In the genomic region with DNA sequence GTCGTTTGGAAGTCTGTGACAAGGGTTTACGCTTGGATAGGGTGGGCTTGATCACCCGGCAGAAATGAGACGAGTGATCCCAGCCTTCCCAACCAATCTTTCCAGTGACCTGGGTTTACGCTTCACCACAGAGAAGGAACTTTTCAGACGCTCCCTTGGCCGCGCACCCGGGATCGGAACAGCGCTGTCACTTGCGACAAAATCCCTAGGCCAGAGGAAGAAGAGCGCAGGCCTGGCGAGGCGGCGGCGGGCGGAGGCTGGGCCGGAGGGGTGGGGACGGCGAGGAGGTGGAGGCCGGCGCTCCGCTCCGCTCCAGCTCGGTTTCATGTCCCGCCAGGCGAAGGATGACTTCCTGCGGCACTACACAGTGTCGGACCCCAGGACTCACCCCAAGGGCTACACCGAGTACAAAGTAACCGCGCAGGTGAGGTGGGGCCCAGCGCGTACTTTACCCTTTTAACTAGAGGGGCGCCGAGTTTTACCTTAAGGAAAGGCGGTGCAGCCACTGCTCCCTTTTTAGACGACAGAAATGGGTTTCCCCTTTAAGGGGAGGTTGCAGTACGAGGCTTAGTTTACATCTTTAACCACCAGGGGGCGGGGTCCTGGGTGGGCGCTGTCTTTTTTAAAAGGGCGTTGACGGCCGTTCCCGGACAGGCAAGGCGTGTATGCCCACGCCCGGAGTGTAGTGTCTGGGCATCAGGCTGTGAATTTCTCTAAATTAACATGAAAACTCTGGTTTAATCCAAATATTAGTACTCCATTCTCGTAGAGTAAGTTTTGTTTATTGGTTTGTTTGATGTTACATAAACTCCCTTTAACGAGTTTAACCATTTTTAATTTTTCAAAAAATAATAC, we compare ENCODE assay signal across 8 cellular contexts. TPM values are rescaled to one million over a fixed set of nuclear protein-coding genes. Genes with fewer than 3 reads are reported as not detected.
DNase-seq lines count a peak whose midpoint lies in the region; ATAC-seq, FAIRE-seq and TF ChIP-seq lines count a peak whose summit lies in the region.

A gene with protein sequence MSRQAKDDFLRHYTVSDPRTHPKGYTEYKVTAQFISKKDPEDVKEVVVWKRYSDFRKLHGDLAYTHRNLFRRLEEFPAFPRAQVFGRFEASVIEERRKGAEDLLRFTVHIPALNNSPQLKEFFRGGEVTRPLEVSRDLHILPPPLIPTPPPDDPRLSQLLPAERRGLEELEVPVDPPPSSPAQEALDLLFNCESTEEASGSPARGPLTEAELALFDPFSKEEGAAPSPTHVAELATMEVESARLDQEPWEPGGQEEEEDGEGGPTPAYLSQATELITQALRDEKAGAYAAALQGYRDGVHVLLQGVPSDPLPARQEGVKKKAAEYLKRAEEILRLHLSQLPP (plus strand): TSS at position 227 of the 855 bp plus-strand sequence. CDS start 99 bp downstream, at position 326.

- DNase-seq in AML-193 (lab: John Stamatoyannopoulos, UW) (peak; percentile 90 to 96), NCI-H446 (lab: John Stamatoyannopoulos, UW) (peak; percentile 96 to 98), cerebellar cortex (ENCODE audit: low spot score) (peak; percentile 99), kidney (peak; percentile 97)
- peak; percentile 93 for DNase-seq in stimulated activated CD4-positive, alpha-beta T cell treated with anti-CD3 and anti-CD28 coated beads, Interleukin-15, amount 100 ng/mL, for 24 hours

- H3K4me3 ChIP-seq in kidney (ENCODE audit: low read length in 2 of 2), result peak within 1 kb of the TSS; percentile 64 to 68

- peaks cover 3 to 9% of the 10 kb centered on the region in 2 donors for H3K4me1 ChIP-seq in kidney (ENCODE audit: control insufficient read depth in 1 of 2, insufficient read depth in 1 of 2, low read depth in 1 of 2, low read length in 2 of 2)

- intact Hi-C loops in kidney (cut with DNase I), result no loop called here

- H3K27ac ChIP-seq in kidney (ENCODE audit: low read depth in 2 of 2, low read length in 2 of 2), result peak within 1 kb of the TSS; percentile 88 to 93

- FAIRE-seq in kidney (lab: Jason Lieb, UNC), result no peak

- H3K9me3 ChIP-seq in kidney (ENCODE audit: control insufficient read depth in 1 of 2, low read length in 2 of 2), result no peaks in the 10 kb centered on the region

- peaks cover 5 to 6% of the 10 kb centered on the region in 2 donors for H3K36me3 ChIP-seq in kidney (ENCODE audit: control insufficient read depth in 1 of 2, insufficient read depth in 2 of 2, low read length in 2 of 2)

- TF ChIP-seq CTCF in kidney (IDR thresholded peaks at IDR 0.05; ENCODE audit: borderline replicate concordance, extremely low read depth, insufficient read depth), result peak; percentile 55

- ATAC-seq in GM19035 (IDR thresholded peaks at IDR 0.05; ENCODE audit: unreplicated experiment), result peak; percentile 91
- ATAC-seq in HG03354 (IDR thresholded peaks at IDR 0.05; ENCODE audit: poor library complexity, severe bottlenecking, unreplicated experiment), result peak; percentile 92
- ATAC-seq in activated CD4-positive, CD25-positive, alpha-beta regulatory T cell treated with anti-CD3 and anti-CD28 coated beads, Interleukin-2, amount 50 U/mL, for 24 hours, result peak; percentile 88 to 89

- H3K9ac ChIP-seq in kidney (ENCODE audit: low read length in 2 of 2), result peak within 1 kb of the TSS; percentile 54 to 71

RNA-seq across cellular contexts. Expression of the gene that starts here (rescaled TPM):
- 29.6 TPM for total RNA-seq in kidney
- 27.7 TPM for polyA plus RNA-seq in kidney (ENCODE audit: insufficient read depth, low read depth, low replicate concordance)

Comparison
In these comparisons a context has a peak if more than half of its experiments do, and no peak if none do; other contexts are left out.
1. Peak in every context shown above with its lines: DNase-seq, ATAC-seq, H3K4me3 ChIP-seq and H3K27ac ChIP-seq.